Comparison of ENCODE assay signal across 22 cellular contexts in genomic region chr13:102195566-102196462, GRCh38.
A peak's percentile ranks its signal among the peaks of the same experiment; 100 is the strongest.
DNase-seq lines count a peak whose midpoint lies in the region; TF ChIP-seq lines count a peak whose summit lies in the region.
"Had no signal": no experiment of that assay in that cellular context is flagged by ENCODE, and none has a peak within 500 bp of the region (broad histone marks: within the 10 kb centered on the region; RNA-seq: fewer than 3 reads in every experiment).

No MANE protein-coding gene starts in this region.

- H3K9me3 ChIP-seq in hepatocyte (ENCODE audit: low read depth) (no peaks in the 10 kb centered on the region), suprapubic skin (no peaks in the 10 kb centered on the region)
- H3K9me3 ChIP-seq: BLaER1, pancreas had no signal

- H3K36me3 ChIP-seq in hepatocyte (replicated peaks; ENCODE audit: insufficient read depth, low read depth) (no peaks in the 10 kb centered on the region), suprapubic skin (no peaks in the 10 kb centered on the region)
- H3K36me3 ChIP-seq: BLaER1, pancreas had no signal

- H3K79me2 ChIP-seq in hepatocyte, result no peaks in the 10 kb centered on the region

- no peak overlapping the region for H3K4me3 Mint-ChIP-seq in osteocyte (ENCODE audit: unreplicated experiment)
- H3K4me3 Mint-ChIP-seq: T-cell had no signal

- no peak overlapping the region for H3K4me2 ChIP-seq in hepatocyte
- H3K4me2 ChIP-seq: BLaER1 had no signal

- H3K4me3 ChIP-seq in epithelial cell of esophagus (ENCODE audit: low read length) (no peak overlapping the region), hepatocyte (no peak overlapping the region), suprapubic skin (no peak overlapping the region)
- H3K4me3 ChIP-seq: BLaER1, GM12878, K562, pancreas had no signal

- no peaks in the 10 kb centered on the region for H3K27me3 Mint-ChIP-seq in osteocyte (ENCODE audit: unreplicated experiment)

- H3K36me3 Mint-ChIP-seq in osteocyte (ENCODE audit: unreplicated experiment), result peaks cover 2% of the 10 kb centered on the region
- H3K36me3 Mint-ChIP-seq: T-cell had no signal

- TF ChIP-seq CTCF in epithelial cell of esophagus (IDR thresholded peaks at IDR 0.05; ENCODE audit: insufficient read depth, low read depth, low read length, missing control alignments), result no peak
- TF ChIP-seq CTCF in osteocyte (IDR thresholded peaks at IDR 0.05), result no peak
- no peak for TF ChIP-seq CTCF in hepatocyte (IDR thresholded peaks at IDR 0.05; ENCODE audit: poor library complexity)
- no peak for TF ChIP-seq CTCF in suprapubic skin (IDR thresholded peaks at IDR 0.05)

- no peaks in the 10 kb centered on the region for H3K4me1 ChIP-seq in hepatocyte (ENCODE audit: insufficient read depth)
- peaks cover 7% of the 10 kb centered on the region for H3K4me1 ChIP-seq in suprapubic skin
- H3K4me1 ChIP-seq: BLaER1, pancreas had no signal

- peaks cover 45% of the 10 kb centered on the region for H3K4me1 Mint-ChIP-seq in osteocyte (ENCODE audit: unreplicated experiment)

- no peaks in the 10 kb centered on the region for H3K9me2 ChIP-seq in hepatocyte (replicated peaks; ENCODE audit: insufficient read depth)

- TF ChIP-seq EP300 in suprapubic skin (IDR thresholded peaks at IDR 0.05), result no peak

- DNase-seq in H4 (ENCODE audit: low spot score) (peak; percentile 39), SK-N-DZ (ENCODE audit: low spot score) (peak; percentile 95), epithelial cell of esophagus (ENCODE audit: low read depth) (peak; percentile 37), osteocyte (ENCODE audit: extremely low spot score, unreplicated experiment) (no peak), hepatocyte (ENCODE audit: low spot score) (no peak), NCI-H345 treated with DMSO at 0.1 percent for 48 hours (lab: John Stamatoyannopoulos, UW; ENCODE audit: unreplicated experiment) (no peak), suprapubic skin (ENCODE audit: low spot score in 2 of 2) (no peak)
- DNase-seq in stimulated activated CD8-positive, alpha-beta memory T cell treated with anti-CD3 and anti-CD28 coated beads, Interleukin-4, amount 100 ng/mL, for 48 hours, result no peak
- DNase-seq: activated CD4-positive, CD25-positive, alpha-beta regulatory T cell; activated effector memory CD4-positive, alpha-beta T cell treated with Interleukin-2 at 50 U/mL for 16 hours; aorta; effector CD4-positive, alpha-beta T cell; EL; kidney; NCI-H1436; NCI-H226; OCI-M1; pancreas; T-cell had no signal

- 53% methylated on average over 4 of the region's 4 CpGs for WGBS in hepatocyte (ENCODE audit: low lambda C conversion rate, missing lambda C conversion rate)
- WGBS in suprapubic skin, result 34% methylated on average over 4 of the region's 4 CpGs

- peaks cover 4% of the 10 kb centered on the region for H3K9me3 Mint-ChIP-seq in osteocyte (ENCODE audit: unreplicated experiment)

- no peak overlapping the region for H3K27ac ChIP-seq in hepatocyte
- no peak overlapping the region for H3K27ac ChIP-seq in suprapubic skin
- H3K27ac ChIP-seq: BLaER1, pancreas had no signal

- no peak for TF ChIP-seq POLR2A in suprapubic skin (IDR thresholded peaks at IDR 0.05)

- H2AFZ ChIP-seq in hepatocyte, result no peak overlapping the region

- peak overlapping the region; percentile 78 for H3K27ac Mint-ChIP-seq in osteocyte (ENCODE audit: unreplicated experiment)
- H3K27ac Mint-ChIP-seq: T-cell had no signal

- H3K27me3 ChIP-seq in hepatocyte, result no peaks in the 10 kb centered on the region
- no peaks in the 10 kb centered on the region for H3K27me3 ChIP-seq in suprapubic skin
- H3K27me3 ChIP-seq: BLaER1, pancreas had no signal

- H4K20me1 ChIP-seq in hepatocyte (ENCODE audit: insufficient read depth, poor library complexity, severe bottlenecking), result no peaks in the 10 kb centered on the region
- H4K20me1 ChIP-seq: BLaER1 had no signal

Comparison
In these comparisons a context has a peak if more than half of its experiments do, and no peak if none do; other contexts are left out.
1. DNase-seq: peak in H4 (single experiment), SK-N-DZ (single experiment) and epithelial cell of esophagus (single experiment); none in osteocyte (single experiment), hepatocyte (single experiment), NCI-H345 treated with DMSO at 0.1 percent for 48 hours (single experiment), suprapubic skin (0 of 2) and stimulated activated CD8-positive, alpha-beta memory T cell treated with anti-CD3 and anti-CD28 coated beads, Interleukin-4, amount 100 ng/mL, for 48 hours (single experiment).